In the genomic region with DNA sequence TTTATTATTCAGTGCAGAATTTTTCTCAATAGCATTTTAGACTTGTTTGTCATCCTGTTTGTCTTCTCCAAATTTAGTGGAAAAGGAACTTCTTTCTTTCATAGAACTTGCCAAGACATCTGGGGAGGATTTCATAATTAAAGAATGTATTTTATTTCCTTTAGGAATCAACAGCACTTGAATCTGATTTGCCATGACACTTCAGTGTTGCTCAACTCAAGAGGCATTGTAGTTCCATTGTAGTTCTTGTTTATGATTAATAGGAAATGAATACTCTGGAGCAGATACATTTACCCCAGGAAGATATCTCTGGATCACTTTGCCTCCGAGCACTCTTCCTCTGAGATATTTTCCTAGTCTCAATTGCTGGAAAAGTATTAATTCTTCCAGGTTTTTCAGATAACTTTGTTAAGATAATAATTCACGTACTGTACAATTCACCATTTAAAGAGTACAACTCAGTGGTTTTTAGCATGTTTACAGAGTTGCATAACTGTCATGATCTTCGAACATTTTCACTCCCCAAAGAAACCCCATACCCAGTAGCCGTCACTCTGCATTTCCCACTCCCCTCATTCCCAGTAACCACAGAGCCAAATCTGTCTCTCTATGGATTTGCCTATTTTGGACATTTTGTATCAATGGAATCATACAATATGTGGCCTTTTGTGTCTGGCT, we compare ENCODE assay signal across 17 cellular contexts. TPM values are rescaled to one million over a fixed set of nuclear protein-coding genes. Genes with fewer than 3 reads are reported as not detected.
DNase-seq lines count a peak whose midpoint lies in the region; ATAC-seq and TF ChIP-seq lines count a peak whose summit lies in the region.
"Had no signal": no experiment of that assay in that cellular context is flagged by ENCODE, and none has a peak within 500 bp of the region (broad histone marks: within the 10 kb centered on the region; RNA-seq: fewer than 3 reads in every experiment).

No MANE protein-coding gene starts in this region.

- no peaks in the 10 kb centered on the region for H3K4me1 Mint-ChIP-seq in natural killer cell treated with Interleukin-12 subunit alpha and Interleukin-12 subunit beta and Interleukin-15 and Interleukin-18, amount 100 ng/mL, for 72 hours (ENCODE audit: low read depth in 2 of 2)
- no peaks in the 10 kb centered on the region for H3K4me1 Mint-ChIP-seq in natural killer cell
- H3K4me1 Mint-ChIP-seq in effector memory CD8-positive, alpha-beta T cell (ENCODE audit: low read depth in 2 of 2): no peaks in the 10 kb centered on the region
- H3K4me1 Mint-ChIP-seq: activated CD8-positive, alpha-beta memory T cell treated with anti-CD3 and anti-CD28 coated beads, Interleukin-2, amount 10 ng/mL, durations not matched to agents 7 days and 5 days; B cell had no signal

- no peaks in the 10 kb centered on the region for H3K9me3 Mint-ChIP-seq in natural killer cell treated with Interleukin-12 subunit alpha and Interleukin-12 subunit beta and Interleukin-15 and Interleukin-18, amount 100 ng/mL, for 72 hours
- no peaks in the 10 kb centered on the region for H3K9me3 Mint-ChIP-seq in natural killer cell
- H3K9me3 Mint-ChIP-seq in effector memory CD8-positive, alpha-beta T cell: no peaks in the 10 kb centered on the region

- intact Hi-C loops in natural killer cell (cut with micrococcal nuclease): no loop called here
- intact Hi-C loops in body of pancreas (cut with DNase I): no loop called here
- intact Hi-C loops in aorta (cut with DNase I): no loop called here

- H3K27me3 Mint-ChIP-seq in natural killer cell treated with Interleukin-12 subunit alpha and Interleukin-12 subunit beta and Interleukin-15 and Interleukin-18, amount 100 ng/mL, for 72 hours: peaks cover 12 to 27% of the 10 kb centered on the region in 2 donors
- H3K27me3 Mint-ChIP-seq in natural killer cell (ENCODE audit: low read depth in 2 of 2): peaks cover 0 to 3% of the 10 kb centered on the region in 2 donors
- H3K27me3 Mint-ChIP-seq in effector memory CD8-positive, alpha-beta T cell: peaks cover 24 to 28% of the 10 kb centered on the region in 2 donors

- H3K4me1 ChIP-seq in body of pancreas: no peaks in the 10 kb centered on the region
- H3K4me1 ChIP-seq in aorta (ENCODE audit: control insufficient read depth in 1 of 2, insufficient read depth in 2 of 2, low read length in 2 of 2): no peaks in the 10 kb centered on the region

- H3K36me3 Mint-ChIP-seq in natural killer cell treated with Interleukin-12 subunit alpha and Interleukin-12 subunit beta and Interleukin-15 and Interleukin-18, amount 100 ng/mL, for 72 hours: no peaks in the 10 kb centered on the region
- H3K36me3 Mint-ChIP-seq in natural killer cell: no peaks in the 10 kb centered on the region
- H3K36me3 Mint-ChIP-seq in effector memory CD8-positive, alpha-beta T cell (ENCODE audit: insufficient read depth): no peaks in the 10 kb centered on the region
- H3K36me3 Mint-ChIP-seq: activated CD8-positive, alpha-beta memory T cell treated with anti-CD3 and anti-CD28 coated beads, Interleukin-2, amount 10 ng/mL, durations not matched to agents 7 days and 5 days had no signal

- H3K27ac ChIP-seq in body of pancreas (no peak overlapping the region), aorta (ENCODE audit: low read depth in 1 of 2, low read length in 2 of 2) (no peak overlapping the region)
- H3K27ac ChIP-seq: SK-N-MC had no signal

- DNase-seq in natural killer cell treated with Interleukin-12 subunit alpha and Interleukin-12 subunit beta and Interleukin-15 and Interleukin-18, amount 100 ng/mL, for 72 hours (ENCODE audit: low spot score): no peak
- DNase-seq in natural killer cell (no peak), dermis blood vessel endothelial cell (peak; percentile 76), kidney glomerular epithelial cell (lab: John Stamatoyannopoulos, UW) (peak; percentile 22), GM20000 (ENCODE audit: low spot score) (no peak), body of pancreas (no peak), aorta (no peak)
- no peak for DNase-seq in effector memory CD8-positive, alpha-beta T cell
- DNase-seq: activated CD8-positive, alpha-beta memory T cell treated with anti-CD3 and anti-CD28 coated beads, Interleukin-2, amount 10 ng/mL, durations not matched to agents 7 days and 5 days; activated naive CD4-positive, alpha-beta T cell treated with Interleukin-2 at 50 U/mL for 16 hours; DMS79 treated with DMSO at 0.1 percent for 48 hours; glutamatergic neuron; GOT3; NCI-H2081; NK-92 treated with Interleukin-12 subunit alpha and Interleukin-12 subunit beta, amount 100 ng/mL, for 24 hours had no signal

- H3K27ac Mint-ChIP-seq in natural killer cell treated with Interleukin-12 subunit alpha and Interleukin-12 subunit beta and Interleukin-15 and Interleukin-18, amount 100 ng/mL, for 72 hours: no peak overlapping the region
- no peak overlapping the region for H3K27ac Mint-ChIP-seq in natural killer cell
- no peak overlapping the region for H3K27ac Mint-ChIP-seq in effector memory CD8-positive, alpha-beta T cell
- H3K27ac Mint-ChIP-seq: activated CD8-positive, alpha-beta memory T cell treated with anti-CD3 and anti-CD28 coated beads, Interleukin-2, amount 10 ng/mL, durations not matched to agents 7 days and 5 days; B cell had no signal

- ATAC-seq in natural killer cell treated with Interleukin-12 subunit alpha and Interleukin-12 subunit beta and Interleukin-15 and Interleukin-18, amount 100 ng/mL, for 72 hours: no peak
- ATAC-seq in natural killer cell (no peak), body of pancreas (no peak), aorta (ENCODE audit: low FRiP score) (no peak)
- no peak for ATAC-seq in effector memory CD8-positive, alpha-beta T cell (replicated peaks)
- ATAC-seq: activated CD8-positive, alpha-beta memory T cell treated with anti-CD3 and anti-CD28 coated beads, Interleukin-2, amount 10 ng/mL, durations not matched to agents 7 days and 5 days had no signal

- WGBS in body of pancreas, 2 donors: 62 to 65% methylated on average over 4 of the region's 4 CpGs
- WGBS in aorta, 2 donors: 71 to 75% methylated on average over 4 of the region's 4 CpGs

- peak overlapping the region; percentile 30 for H3K4me3 Mint-ChIP-seq in natural killer cell treated with Interleukin-12 subunit alpha and Interleukin-12 subunit beta and Interleukin-15 and Interleukin-18, amount 100 ng/mL, for 72 hours
- no peak overlapping the region for H3K4me3 Mint-ChIP-seq in natural killer cell
- no peak overlapping the region for H3K4me3 Mint-ChIP-seq in effector memory CD8-positive, alpha-beta T cell
- H3K4me3 Mint-ChIP-seq: activated CD8-positive, alpha-beta memory T cell treated with anti-CD3 and anti-CD28 coated beads, Interleukin-2, amount 10 ng/mL, durations not matched to agents 7 days and 5 days; B cell had no signal

- TF ChIP-seq POLR2A in body of pancreas (IDR thresholded peaks at IDR 0.05): no peak

- H3K4me3 ChIP-seq in body of pancreas (no peak overlapping the region), aorta (ENCODE audit: low read length in 2 of 2) (no peak overlapping the region)
- H3K4me3 ChIP-seq: SK-N-MC had no signal

- H3K27me3 ChIP-seq in body of pancreas (no peaks in the 10 kb centered on the region), aorta (ENCODE audit: control insufficient read depth in 1 of 2, insufficient read depth in 2 of 2, low read length in 1 of 2) (no peaks in the 10 kb centered on the region)

- no peaks in the 10 kb centered on the region for H3K9me3 ChIP-seq in body of pancreas
- H3K9me3 ChIP-seq in aorta (ENCODE audit: control insufficient read depth, low read length): no peaks in the 10 kb centered on the region

- H3K36me3 ChIP-seq in body of pancreas (replicated peaks in 1 of 2; ENCODE audit: insufficient read depth in 1 of 2, low read depth in 2 of 2): no peaks in the 10 kb centered on the region
- H3K36me3 ChIP-seq in aorta (ENCODE audit: control insufficient read depth in 1 of 2, insufficient read depth in 2 of 2, low read length in 1 of 2): no peaks in the 10 kb centered on the region

- TF ChIP-seq CTCF in natural killer cell (IDR thresholded peaks at IDR 0.05): no peak
- no peak for TF ChIP-seq CTCF in GM20000 (IDR thresholded peaks at IDR 0.05; ENCODE audit: extremely low read depth, missing control alignments)
- TF ChIP-seq CTCF in body of pancreas (IDR thresholded peaks at IDR 0.05): no peak

RNA-seq across cellular contexts. Expression of gene AKAP12, which starts 29.7 kb away (rescaled TPM):
- total RNA-seq in natural killer cell treated with Interleukin-12 subunit alpha and Interleukin-12 subunit beta and Interleukin-15 and Interleukin-18, amount 100 ng/mL, for 72 hours: 1 to 10 TPM in 1 of 2 donors, not detected in 1; 4.7 TPM
- 10 to 100 TPM in 1 of 3 donors, under 1 TPM in 2; 0.07 to 17.6 (median 0.75) TPM for total RNA-seq in natural killer cell
- total RNA-seq in dermis blood vessel endothelial cell: 647 and 699 TPM in 2 replicates
- 10 to 100 TPM; 25.2 to 49.1 TPM for total RNA-seq in body of pancreas
- 100 to 1,000 TPM in 1 of 2 donors, 10 to 100 TPM in 1; 77.7 to 101 TPM for total RNA-seq in aorta
- polyA plus RNA-seq in aorta: 10 to 100 TPM; 19.2 to 69.3 TPM

Comparison
In these comparisons a context has a peak if more than half of its experiments do, and no peak if none do; other contexts are left out.
1. DNase-seq: peak in dermis blood vessel endothelial cell (single experiment) and kidney glomerular epithelial cell (single experiment); none in natural killer cell treated with Interleukin-12 subunit alpha and Interleukin-12 subunit beta and Interleukin-15 and Interleukin-18, amount 100 ng/mL, for 72 hours (single experiment), natural killer cell (single experiment), GM20000 (single experiment), effector memory CD8-positive, alpha-beta T cell (0 of 3), body of pancreas (0 of 4) and aorta (0 of 2).